ENCODE assay signal across 1 cellular context in genomic region chr12:50086148-50086547, GRCh38.
A peak's percentile ranks its signal among the peaks of the same experiment; 100 is the strongest.
TF ChIP-seq lines count a peak whose summit lies in the region.

No MANE protein-coding gene starts in this region.

TF ChIP-seq in K562, 482 proteins besides CTCF, POLR2A, EP300 and RAD21:
- no peak for TF ChIP-seq ZBTB1 (CRISPR knock-in tag; IDR thresholded peaks at IDR 0.05; ENCODE audit: borderline replicate concordance, low read depth)
- 0 out of 2 replicates have a peak, but pooled peaks have one; percentile 5 for TF ChIP-seq ZNF316 (IDR thresholded peaks at IDR 0.05)
